In the genomic region with DNA sequence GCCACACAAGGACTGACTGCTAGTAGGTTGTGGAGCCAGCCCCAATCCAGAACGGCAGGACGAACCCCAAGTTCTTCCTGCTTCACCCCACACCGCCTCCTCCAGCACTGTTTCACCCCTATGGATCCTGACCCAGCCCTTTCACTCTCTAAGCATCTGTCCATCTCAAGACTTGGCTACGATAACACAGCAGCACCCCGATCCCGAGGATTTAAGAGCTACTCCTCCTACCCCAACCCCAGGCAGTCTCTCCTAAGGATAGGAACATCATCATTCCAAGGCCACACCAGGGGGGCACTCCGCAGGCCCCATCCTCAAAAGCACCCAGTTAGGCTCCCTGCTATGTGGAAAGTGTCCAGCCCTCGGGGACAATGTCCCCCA, we compare ENCODE assay signal across 1 cellular context.
TF ChIP-seq lines count a peak whose summit lies in the region.

No MANE protein-coding gene starts in this region.

TF ChIP-seq in HepG2, 621 proteins besides CTCF, POLR2A, EP300 and RAD21 (continued from another document and continues in another):
- no peak for TF ChIP-seq PPARG (CRISPR knock-in tag; conservative IDR thresholded peaks at IDR 0.05)
- no peak for TF ChIP-seq MIXL1 (CRISPR knock-in tag; IDR thresholded peaks at IDR 0.05)
- TF ChIP-seq ZSCAN25 (CRISPR knock-in tag; IDR thresholded peaks at IDR 0.05), result no peak
- no peak for TF ChIP-seq ZNF251 (CRISPR knock-in tag; IDR thresholded peaks at IDR 0.05)
- no peak for TF ChIP-seq SNAPC5 (CRISPR knock-in tag; IDR thresholded peaks at IDR 0.05; ENCODE audit: borderline replicate concordance)
- TF ChIP-seq, protein P1, sequence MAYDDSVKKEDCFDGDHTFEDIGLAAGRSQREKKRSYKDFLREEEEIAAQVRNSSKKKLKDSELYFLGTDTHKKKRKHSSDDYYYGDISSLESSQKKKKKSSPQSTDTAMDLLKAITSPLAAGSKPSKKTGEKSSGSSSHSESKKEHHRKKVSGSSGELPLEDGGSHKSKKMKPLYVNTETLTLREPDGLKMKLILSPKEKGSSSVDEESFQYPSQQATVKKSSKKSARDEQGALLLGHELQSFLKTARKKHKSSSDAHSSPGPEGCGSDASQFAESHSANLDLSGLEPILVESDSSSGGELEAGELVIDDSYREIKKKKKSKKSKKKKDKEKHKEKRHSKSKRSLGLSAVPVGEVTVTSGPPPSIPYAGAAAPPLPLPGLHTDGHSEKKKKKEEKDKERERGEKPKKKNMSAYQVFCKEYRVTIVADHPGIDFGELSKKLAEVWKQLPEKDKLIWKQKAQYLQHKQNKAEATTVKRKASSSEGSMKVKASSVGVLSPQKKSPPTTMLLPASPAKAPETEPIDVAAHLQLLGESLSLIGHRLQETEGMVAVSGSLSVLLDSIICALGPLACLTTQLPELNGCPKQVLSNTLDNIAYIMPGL (CRISPR knock-in tag; IDR thresholded peaks at IDR 0.05; ENCODE audit: borderline replicate concordance in 1 of 2, low read depth in 1 of 2), result 0 out of 4 replicates have a peak, but pooled peaks of 1 of the 2 experiments have one; percentile 2
- TF ChIP-seq ZNF788 (CRISPR knock-in tag; IDR thresholded peaks at IDR 0.05; ENCODE audit: borderline replicate concordance), result no peak
- no peak for TF ChIP-seq TFDP1 (CRISPR knock-in tag; IDR thresholded peaks at IDR 0.05; ENCODE audit: borderline replicate concordance)
- TF ChIP-seq ISX (CRISPR knock-in tag; conservative IDR thresholded peaks at IDR 0.05), result no peak
- TF ChIP-seq ZNF225 (CRISPR knock-in tag; IDR thresholded peaks at IDR 0.05), result peak; percentile 9; the same call in 1 of the 2 replicates
- TF ChIP-seq RFX1 (IDR thresholded peaks at IDR 0.05), result no peak
- no peak for TF ChIP-seq SIX4 (CRISPR knock-in tag; IDR thresholded peaks at IDR 0.05)
- TF ChIP-seq ZNF230 (CRISPR knock-in tag; IDR thresholded peaks at IDR 0.05), result peak; percentile 59; the same call in 1 of the 2 replicates
- TF ChIP-seq SRSF1 (optimal IDR thresholded peaks at IDR 0.05; ENCODE audit: low read depth, low read length), result peak; percentile 11
- no peak for TF ChIP-seq HIVEP1 (CRISPR knock-in tag; IDR thresholded peaks at IDR 0.05)
- no peak for TF ChIP-seq BCLAF1 (IDR thresholded peaks at IDR 0.05)
- TF ChIP-seq ZNF337 (CRISPR knock-in tag; IDR thresholded peaks at IDR 0.05; ENCODE audit: borderline replicate concordance, low read depth), result no peak
- no peak for TF ChIP-seq ZNF619 (CRISPR knock-in tag; IDR thresholded peaks at IDR 0.05)
- TF ChIP-seq GZF1 (CRISPR knock-in tag; IDR thresholded peaks at IDR 0.05), result no peak
- TF ChIP-seq, protein P2, sequence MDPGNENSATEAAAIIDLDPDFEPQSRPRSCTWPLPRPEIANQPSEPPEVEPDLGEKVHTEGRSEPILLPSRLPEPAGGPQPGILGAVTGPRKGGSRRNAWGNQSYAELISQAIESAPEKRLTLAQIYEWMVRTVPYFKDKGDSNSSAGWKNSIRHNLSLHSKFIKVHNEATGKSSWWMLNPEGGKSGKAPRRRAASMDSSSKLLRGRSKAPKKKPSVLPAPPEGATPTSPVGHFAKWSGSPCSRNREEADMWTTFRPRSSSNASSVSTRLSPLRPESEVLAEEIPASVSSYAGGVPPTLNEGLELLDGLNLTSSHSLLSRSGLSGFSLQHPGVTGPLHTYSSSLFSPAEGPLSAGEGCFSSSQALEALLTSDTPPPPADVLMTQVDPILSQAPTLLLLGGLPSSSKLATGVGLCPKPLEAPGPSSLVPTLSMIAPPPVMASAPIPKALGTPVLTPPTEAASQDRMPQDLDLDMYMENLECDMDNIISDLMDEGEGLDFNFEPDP (CRISPR knock-in tag; conservative IDR thresholded peaks at IDR 0.05), result no peak
- TF ChIP-seq HDAC1 (CRISPR knock-in tag; IDR thresholded peaks at IDR 0.05), result no peak
- no peak for TF ChIP-seq ZNF646 (CRISPR knock-in tag; IDR thresholded peaks at IDR 0.05)
- TF ChIP-seq ISL2 (CRISPR knock-in tag; IDR thresholded peaks at IDR 0.05), result no peak
- TF ChIP-seq ZNF468 (CRISPR knock-in tag; IDR thresholded peaks at IDR 0.05), result no peak
- no peak for TF ChIP-seq REL (CRISPR knock-in tag; conservative IDR thresholded peaks at IDR 0.05)
- TF ChIP-seq HNRNPH1 (optimal IDR thresholded peaks at IDR 0.05; ENCODE audit: low read depth, low read length), result no peak
- no peak for TF ChIP-seq ZNF10 (CRISPR knock-in tag; IDR thresholded peaks at IDR 0.05; ENCODE audit: borderline replicate concordance, low read depth)
- TF ChIP-seq, protein P3, sequence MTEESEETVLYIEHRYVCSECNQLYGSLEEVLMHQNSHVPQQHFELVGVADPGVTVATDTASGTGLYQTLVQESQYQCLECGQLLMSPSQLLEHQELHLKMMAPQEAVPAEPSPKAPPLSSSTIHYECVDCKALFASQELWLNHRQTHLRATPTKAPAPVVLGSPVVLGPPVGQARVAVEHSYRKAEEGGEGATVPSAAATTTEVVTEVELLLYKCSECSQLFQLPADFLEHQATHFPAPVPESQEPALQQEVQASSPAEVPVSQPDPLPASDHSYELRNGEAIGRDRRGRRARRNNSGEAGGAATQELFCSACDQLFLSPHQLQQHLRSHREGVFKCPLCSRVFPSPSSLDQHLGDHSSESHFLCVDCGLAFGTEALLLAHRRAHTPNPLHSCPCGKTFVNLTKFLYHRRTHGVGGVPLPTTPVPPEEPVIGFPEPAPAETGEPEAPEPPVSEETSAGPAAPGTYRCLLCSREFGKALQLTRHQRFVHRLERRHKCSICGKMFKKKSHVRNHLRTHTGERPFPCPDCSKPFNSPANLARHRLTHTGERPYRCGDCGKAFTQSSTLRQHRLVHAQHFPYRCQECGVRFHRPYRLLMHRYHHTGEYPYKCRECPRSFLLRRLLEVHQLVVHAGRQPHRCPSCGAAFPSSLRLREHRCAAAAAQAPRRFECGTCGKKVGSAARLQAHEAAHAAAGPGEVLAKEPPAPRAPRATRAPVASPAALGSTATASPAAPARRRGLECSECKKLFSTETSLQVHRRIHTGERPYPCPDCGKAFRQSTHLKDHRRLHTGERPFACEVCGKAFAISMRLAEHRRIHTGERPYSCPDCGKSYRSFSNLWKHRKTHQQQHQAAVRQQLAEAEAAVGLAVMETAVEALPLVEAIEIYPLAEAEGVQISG (CRISPR knock-in tag; IDR thresholded peaks at IDR 0.05), result no peak
- TF ChIP-seq FUBP1 (CRISPR knock-in tag; IDR thresholded peaks at IDR 0.05; ENCODE audit: borderline replicate concordance), result peak; percentile 40; the same call in 1 of the 2 replicates
- TF ChIP-seq AGO1 (IDR thresholded peaks at IDR 0.05; ENCODE audit: low read depth, low read length, poor library complexity, severe bottlenecking), result no peak
- no peak for TF ChIP-seq ZNF446 (CRISPR knock-in tag; IDR thresholded peaks at IDR 0.05)
- no peak for TF ChIP-seq ZNF546 (CRISPR knock-in tag; conservative IDR thresholded peaks at IDR 0.05)
- no peak for TF ChIP-seq SSRP1 (CRISPR knock-in tag; IDR thresholded peaks at IDR 0.05)
- no peak for TF ChIP-seq SMAD3 (CRISPR knock-in tag; IDR thresholded peaks at IDR 0.05)
- TF ChIP-seq JDP2 (CRISPR knock-in tag; IDR thresholded peaks at IDR 0.05; ENCODE audit: borderline replicate concordance), result no peak
- TF ChIP-seq FOXK1 (CRISPR knock-in tag; IDR thresholded peaks at IDR 0.05; ENCODE audit: borderline replicate concordance, low read depth), result no peak
- TF ChIP-seq TGIF2 (CRISPR knock-in tag; IDR thresholded peaks at IDR 0.05), result no peak
- no peak for TF ChIP-seq ZNF552 (CRISPR knock-in tag; IDR thresholded peaks at IDR 0.05; ENCODE audit: borderline replicate concordance)
- TF ChIP-seq ZNF543 (CRISPR knock-in tag; IDR thresholded peaks at IDR 0.05), result no peak
- TF ChIP-seq TBX2 (CRISPR knock-in tag; IDR thresholded peaks at IDR 0.05; ENCODE audit: borderline replicate concordance), result no peak
- TF ChIP-seq PATZ1 (CRISPR knock-in tag; IDR thresholded peaks at IDR 0.05), result 0 out of 2 replicates have a peak, but pooled peaks have one; percentile 8
